15 cellular contexts compared by ENCODE assay signal in genomic region chr6:89434954-89435353, GRCh38. TPM values are rescaled to one million over a fixed set of nuclear protein-coding genes. Genes with fewer than 3 reads are reported as not detected.
DNase-seq lines count a peak whose midpoint lies in the region; ATAC-seq and TF ChIP-seq lines count a peak whose summit lies in the region.
"Had no signal": no experiment of that assay in that cellular context is flagged by ENCODE, and none has a peak within 500 bp of the region (broad histone marks: within the 10 kb centered on the region; RNA-seq: fewer than 3 reads in every experiment).

No MANE protein-coding gene starts in this region.

- no peaks in the 10 kb centered on the region for H3K9me3 Mint-ChIP-seq in CD8-positive, alpha-beta memory T cell
- H3K9me3 Mint-ChIP-seq in naive thymus-derived CD4-positive, alpha-beta T cell, result no peaks in the 10 kb centered on the region
- no peaks in the 10 kb centered on the region for H3K9me3 Mint-ChIP-seq in glutamatergic neuron (ENCODE audit: unreplicated experiment)
- H3K9me3 Mint-ChIP-seq: activated CD4-positive, alpha-beta T cell treated with anti-CD3 and anti-CD28 coated beads, Interleukin-2, amount 10 ng/mL, durations not matched to agents 24 days and 14 days had no signal

- no peaks in the 10 kb centered on the region for H3K36me3 ChIP-seq in CD8-positive, alpha-beta memory T cell (ENCODE audit: insufficient read depth, low read length)
- H3K36me3 ChIP-seq in naive thymus-derived CD4-positive, alpha-beta T cell (ENCODE audit: control insufficient read depth in 2 of 3, insufficient read depth in 3 of 3, low read length in 3 of 3), result no peaks in the 10 kb centered on the region
- no peaks in the 10 kb centered on the region for H3K36me3 ChIP-seq in left ventricle myocardium inferior

- TF ChIP-seq CTCF in glutamatergic neuron (IDR thresholded peaks at IDR 0.05; ENCODE audit: partially characterized antibody, unreplicated experiment) (no peak), left ventricle myocardium inferior (IDR thresholded peaks at IDR 0.05; ENCODE audit: borderline replicate concordance) (no peak)

- peak overlapping the region in 4 of 7 donors; percentile 37 to 93 (median 58) for H3K4me3 Mint-ChIP-seq in CD8-positive, alpha-beta memory T cell
- H3K4me3 Mint-ChIP-seq in T-helper 17 cell (no peak overlapping the region), glutamatergic neuron (ENCODE audit: unreplicated experiment) (no peak overlapping the region)
- H3K4me3 Mint-ChIP-seq in naive thymus-derived CD4-positive, alpha-beta T cell, result peak overlapping the region in 7 of 10 donors; percentile 2 to 83 (median 13)

- H3K4me1 ChIP-seq in CD8-positive, alpha-beta memory T cell (ENCODE audit: insufficient read depth, low read length), result peaks cover 6% of the 10 kb centered on the region
- peaks cover 7 to 13% of the 10 kb centered on the region in 2 donors for H3K4me1 ChIP-seq in naive thymus-derived CD4-positive, alpha-beta T cell (ENCODE audit: control insufficient read depth in 2 of 2, insufficient read depth in 2 of 2, low read length in 2 of 2)
- H3K4me1 ChIP-seq in left ventricle myocardium inferior, result peaks cover 30% of the 10 kb centered on the region
- H3K4me1 ChIP-seq: uterus had no signal

- CTCF ChIA-PET in CD8-positive, alpha-beta memory T cell (lab: Charles Lee), result interaction anchor here (1.2 to 2.9 kb wide), 3 partner anchors 11 to 174 kb away, joined by 3 to 23 read pairs (median 6); no protein-coding TSS in a partner anchor
- CTCF ChIA-PET in naive thymus-derived CD4-positive, alpha-beta T cell (lab: Charles Lee), result interaction anchor here (0.8 to 1.6 kb wide), 3 partner anchors 62 to 359 kb away, joined by 3 to 4 read pairs (median 3); no protein-coding TSS in a partner anchor

- peaks cover 0 to 3% (median 0%) of the 10 kb centered on the region in 3 donors for H3K36me3 Mint-ChIP-seq in CD8-positive, alpha-beta memory T cell
- H3K36me3 Mint-ChIP-seq in T-helper 17 cell (ENCODE audit: low read depth) (no peaks in the 10 kb centered on the region), glutamatergic neuron (ENCODE audit: unreplicated experiment) (no peaks in the 10 kb centered on the region)
- peaks cover 0 to 2% (median 0%) of the 10 kb centered on the region in 5 donors for H3K36me3 Mint-ChIP-seq in naive thymus-derived CD4-positive, alpha-beta T cell

- intact Hi-C loops in naive thymus-derived CD4-positive, alpha-beta T cell (cut with micrococcal nuclease), result loop anchor here in 1 of 2 donors (5.0 to 10.0 kb wide), 3 partner anchors 260 to 1152 kb away; partner anchors contain the start of gene MAP3K7
- intact Hi-C loops in left ventricle myocardium inferior (cut with micrococcal nuclease) (loop anchor here (5.0 kb wide), 1 partner anchor 177 kb away; no protein-coding TSS in a partner anchor), posterior vena cava (cut with DNase I) (loop anchor here in 1 of 2 donors (10.0 kb wide), 1 partner anchor 170 kb away; no protein-coding TSS in a partner anchor)

- no peaks in the 10 kb centered on the region for H3K27me3 ChIP-seq in CD8-positive, alpha-beta memory T cell (ENCODE audit: insufficient read depth, low read length, poor library complexity, severe bottlenecking)
- H3K27me3 ChIP-seq in naive thymus-derived CD4-positive, alpha-beta T cell (ENCODE audit: control insufficient read depth in 2 of 2, insufficient read depth in 2 of 2, low read length in 2 of 2), result no peaks in the 10 kb centered on the region
- H3K27me3 ChIP-seq in left ventricle myocardium inferior (ENCODE audit: low read depth), result no peaks in the 10 kb centered on the region
- H3K27me3 ChIP-seq: uterus had no signal

- no peak overlapping the region for H3K27ac ChIP-seq in CD8-positive, alpha-beta memory T cell (ENCODE audit: low read depth, low read length)
- H3K27ac ChIP-seq in naive thymus-derived CD4-positive, alpha-beta T cell (ENCODE audit: low read depth, low read length), result no peak overlapping the region
- no peak overlapping the region for H3K27ac ChIP-seq in left ventricle myocardium inferior (replicated peaks)
- H3K27ac ChIP-seq: uterus had no signal

- H3K4me1 Mint-ChIP-seq in CD8-positive, alpha-beta memory T cell, result peaks cover 24 to 42% (median 24%) of the 10 kb centered on the region in 3 donors
- H3K4me1 Mint-ChIP-seq in T-helper 17 cell, result peaks cover 16% of the 10 kb centered on the region
- peaks cover 9 to 36% (median 22%) of the 10 kb centered on the region in 7 donors for H3K4me1 Mint-ChIP-seq in naive thymus-derived CD4-positive, alpha-beta T cell
- H3K4me1 Mint-ChIP-seq in glutamatergic neuron (ENCODE audit: low read depth, unreplicated experiment), result peaks cover 5% of the 10 kb centered on the region

- DNase-seq in Ammon's horn (ENCODE audit: low spot score), result peak; percentile 35
- DNase-seq in CD8-positive, alpha-beta memory T cell, result no peak
- DNase-seq in T-helper 17 cell, result no peak
- DNase-seq in naive thymus-derived CD4-positive, alpha-beta T cell, result no peak
- DNase-seq in glutamatergic neuron, result no peak
- no peak for DNase-seq in hepatic stellate cell (ENCODE audit: low spot score)
- DNase-seq in left ventricle myocardium inferior, result no peak
- no peak for DNase-seq in posterior vena cava (ENCODE audit: low spot score)
- DNase-seq: activated CD4-positive, alpha-beta T cell treated with anti-CD3 and anti-CD28 coated beads, Interleukin-2, amount 10 ng/mL, durations not matched to agents 24 days and 14 days; activated CD8-positive, alpha-beta memory T cell treated with anti-CD3 and anti-CD28 coated beads, Interleukin-2, amount 50 U/mL, for 48 hours; KG1; midbrain; NCI-H2029 treated with DMSO at 0.1 percent for 48 hours; stimulated activated CD4-positive, alpha-beta T cell treated with anti-CD3 and anti-CD28 coated beads, Interleukin-2, amount 100 ng/mL, for 24 hours; uterus had no signal

- ATAC-seq in T-helper 17 cell, result no peak
- no peak for ATAC-seq in naive thymus-derived CD4-positive, alpha-beta T cell

- POLR2A ChIA-PET in CD8-positive, alpha-beta memory T cell (lab: Charles Lee), result no interaction called here
- POLR2A ChIA-PET in naive thymus-derived CD4-positive, alpha-beta T cell (lab: Charles Lee), result no interaction called here

- no peak overlapping the region for H3K4me3 ChIP-seq in CD8-positive, alpha-beta memory T cell (ENCODE audit: low read length)
- no peak overlapping the region for H3K4me3 ChIP-seq in naive thymus-derived CD4-positive, alpha-beta T cell (ENCODE audit: low read length)
- H3K4me3 ChIP-seq in left ventricle myocardium inferior, result no peak overlapping the region
- H3K4me3 ChIP-seq: uterus had no signal

- H3K9me3 ChIP-seq in CD8-positive, alpha-beta memory T cell (ENCODE audit: low read length), result no peaks in the 10 kb centered on the region
- H3K9me3 ChIP-seq in T-helper 17 cell (ENCODE audit: control insufficient read depth, low read length, poor library complexity, severe bottlenecking) (no peaks in the 10 kb centered on the region), left ventricle myocardium inferior (replicated peaks) (no peaks in the 10 kb centered on the region)
- no peaks in the 10 kb centered on the region for H3K9me3 ChIP-seq in naive thymus-derived CD4-positive, alpha-beta T cell (ENCODE audit: control insufficient read depth in 2 of 3, low read length in 3 of 3)
- H3K9me3 ChIP-seq: uterus had no signal

- peak overlapping the region in 5 of 8 donors; percentile 0 to 17 (median 12) for H3K27ac Mint-ChIP-seq in CD8-positive, alpha-beta memory T cell
- peak overlapping the region; percentile 70 for H3K27ac Mint-ChIP-seq in T-helper 17 cell
- H3K27ac Mint-ChIP-seq in naive thymus-derived CD4-positive, alpha-beta T cell, result peak overlapping the region in 4 of 9 donors; percentile 1 to 56 (median 24)
- H3K27ac Mint-ChIP-seq in glutamatergic neuron (ENCODE audit: unreplicated experiment), result no peak overlapping the region
- H3K27ac Mint-ChIP-seq: activated CD4-positive, alpha-beta T cell treated with anti-CD3 and anti-CD28 coated beads, Interleukin-2, amount 10 ng/mL, durations not matched to agents 24 days and 14 days had no signal

- no peaks in the 10 kb centered on the region for H3K27me3 Mint-ChIP-seq in CD8-positive, alpha-beta memory T cell
- H3K27me3 Mint-ChIP-seq in T-helper 17 cell (no peaks in the 10 kb centered on the region), glutamatergic neuron (ENCODE audit: unreplicated experiment) (peaks cover 1% of the 10 kb centered on the region)
- peaks cover 0 to 47% (median 0%) of the 10 kb centered on the region in 5 donors for H3K27me3 Mint-ChIP-seq in naive thymus-derived CD4-positive, alpha-beta T cell

RNA-seq across cellular contexts. Expression of gene ANKRD6, which starts 2.0 kb away (rescaled TPM):
- total RNA-seq in CD8-positive, alpha-beta memory T cell, result 1 to 10 TPM; 3.0 to 3.4 TPM
- polyA plus RNA-seq in CD8-positive, alpha-beta memory T cell, result 2.8 TPM
- 1 to 10 TPM; 3.8 to 7.9 TPM for total RNA-seq in T-helper 17 cell
- total RNA-seq in naive thymus-derived CD4-positive, alpha-beta T cell, result 1 to 10 TPM; 3.1 to 6.6 (median 3.8) TPM
- polyA plus RNA-seq in naive thymus-derived CD4-positive, alpha-beta T cell, result 1 to 10 TPM in 1 of 2 donors, under 1 TPM in 1; 0.71 to 2.2 TPM
- total RNA-seq in glutamatergic neuron (ENCODE audit: unreplicated experiment), result 31.9 TPM
- 11.1 TPM for total RNA-seq in left ventricle myocardium inferior
- total RNA-seq in posterior vena cava, result 10 to 100 TPM; 14.6 to 16.0 TPM

RNA-seq across cellular contexts. Expression of gene RRAGD, which starts 22.9 kb away (rescaled TPM):
- total RNA-seq in CD8-positive, alpha-beta memory T cell, result 1 to 10 TPM; 7.3 to 8.7 TPM
- polyA plus RNA-seq in CD8-positive, alpha-beta memory T cell, result 1.4 TPM
- 1 to 10 TPM; 7.8 to 8.9 TPM for total RNA-seq in T-helper 17 cell
- 10 to 100 TPM in 2 of 5 experiments, 1 to 10 TPM in 3; 7.3 to 12.1 (median 9.6) TPM for total RNA-seq in naive thymus-derived CD4-positive, alpha-beta T cell
- 1 to 10 TPM; 2.4 to 3.2 TPM for polyA plus RNA-seq in naive thymus-derived CD4-positive, alpha-beta T cell
- 14.7 TPM for total RNA-seq in glutamatergic neuron (ENCODE audit: unreplicated experiment)
- total RNA-seq in left ventricle myocardium inferior, result 123 TPM
- 10 to 100 TPM; 21.7 to 31.3 TPM for total RNA-seq in posterior vena cava

Comparison
In these comparisons a context has a peak if more than half of its experiments do, and no peak if none do; other contexts are left out.
1. H3K4me3 Mint-ChIP-seq: peak in CD8-positive, alpha-beta memory T cell (4 of 7) and naive thymus-derived CD4-positive, alpha-beta T cell (7 of 10); none in T-helper 17 cell (single experiment) and glutamatergic neuron (single experiment).